In genomic region chr13:106700007-106700950, GRCh38 we compare ENCODE assay signal across 17 cellular contexts.
DNase-seq lines count a peak whose midpoint lies in the region; ATAC-seq and TF ChIP-seq lines count a peak whose summit lies in the region.
"Had no signal": no experiment of that assay in that cellular context is flagged by ENCODE, and none has a peak within 500 bp of the region (broad histone marks: within the 10 kb centered on the region; RNA-seq: fewer than 3 reads in every experiment).

No MANE protein-coding gene starts in this region.

- H3K9me2 ChIP-seq in GM23248 (ENCODE audit: insufficient read depth): no peaks in the 10 kb centered on the region
- H3K9me2 ChIP-seq in hepatocyte (replicated peaks; ENCODE audit: insufficient read depth): no peaks in the 10 kb centered on the region

- WGBS in GM23248 (ENCODE audit: low coverage in 1 of 2, low lambda C conversion rate in 2 of 2, missing lambda C conversion rate in 2 of 2), 2 experiments: 23 to 32% methylated on average over 12 of the region's 12 CpGs
- 71% methylated on average over 12 of the region's 12 CpGs for WGBS in hepatocyte (ENCODE audit: low lambda C conversion rate, missing lambda C conversion rate)

- H3K36me3 ChIP-seq in GM23248 (ENCODE audit: low read depth) (no peaks in the 10 kb centered on the region), hepatocyte (replicated peaks; ENCODE audit: insufficient read depth, low read depth) (no peaks in the 10 kb centered on the region)
- H3K36me3 ChIP-seq: HAP-1, Peyer's patch had no signal

- H3K27me3 ChIP-seq in GM23248 (replicated peaks; ENCODE audit: insufficient read depth) (no peaks in the 10 kb centered on the region), hepatocyte (no peaks in the 10 kb centered on the region), foreskin keratinocyte (no peaks in the 10 kb centered on the region)
- H3K27me3 ChIP-seq: Peyer's patch had no signal

- no peak overlapping the region for H2AFZ ChIP-seq in GM23248
- no peak overlapping the region for H2AFZ ChIP-seq in hepatocyte

- H3K4me1 ChIP-seq in GM23248 (ENCODE audit: insufficient read depth) (no peaks in the 10 kb centered on the region), hepatocyte (ENCODE audit: insufficient read depth) (no peaks in the 10 kb centered on the region), foreskin keratinocyte (no peaks in the 10 kb centered on the region)
- H3K4me1 ChIP-seq: HAP-1, Peyer's patch had no signal

- in situ Hi-C loops in GM23248 (cut with MboI): no loop called here

- TF ChIP-seq CTCF in VCaP (conservative IDR thresholded peaks at IDR 0.05) (no peak), hepatocyte (IDR thresholded peaks at IDR 0.05; ENCODE audit: poor library complexity) (no peak), foreskin keratinocyte (conservative IDR thresholded peaks at IDR 0.05) (no peak)

- H3K4me3 ChIP-seq in GM23248: no peak overlapping the region
- no peak overlapping the region for H3K4me3 ChIP-seq in hepatocyte
- H3K4me3 ChIP-seq: HAP-1, Peyer's patch had no signal

- no peaks in the 10 kb centered on the region for H3K79me2 ChIP-seq in GM23248 (ENCODE audit: insufficient read depth)
- no peaks in the 10 kb centered on the region for H3K79me2 ChIP-seq in hepatocyte

- H4K20me1 ChIP-seq in GM23248 (ENCODE audit: insufficient read depth) (no peaks in the 10 kb centered on the region), hepatocyte (ENCODE audit: insufficient read depth, poor library complexity, severe bottlenecking) (no peaks in the 10 kb centered on the region)

- H3K4me2 ChIP-seq in GM23248 (ENCODE audit: unreplicated experiment): no peak overlapping the region
- no peak overlapping the region for H3K4me2 ChIP-seq in hepatocyte
- H3K4me2 ChIP-seq: KMS-11 had no signal

- H3K9ac ChIP-seq in GM23248: no peak overlapping the region
- H3K9ac ChIP-seq: KMS-11 had no signal

- no peaks in the 10 kb centered on the region for H3F3A ChIP-seq in GM23248 (ENCODE audit: insufficient read depth)

- H3K27ac ChIP-seq in GM23248 (no peak overlapping the region), VCaP (peak overlapping the region; percentile 94), hepatocyte (peak overlapping the region; percentile 32), foreskin keratinocyte (no peak overlapping the region)
- H3K27ac ChIP-seq: KMS-11, Peyer's patch had no signal

- H3K9me3 ChIP-seq in GM23248 (ENCODE audit: low read depth) (no peaks in the 10 kb centered on the region), hepatocyte (ENCODE audit: low read depth) (no peaks in the 10 kb centered on the region)
- H3K9me3 ChIP-seq: HAP-1, Peyer's patch had no signal

- DNase-seq in AG08395 (ENCODE audit: low spot score): peak; percentile 25
- DNase-seq in GM23248: peak; percentile 8
- DNase-seq in hepatocyte (ENCODE audit: low spot score): no peak
- no peak for DNase-seq in stimulated activated naive CD4-positive, alpha-beta T cell treated with Interleukin-2 at 50 U/mL for 16 hours (lab: John Stamatoyannopoulos, UW)
- DNase-seq in foreskin keratinocyte: no peak
- DNase-seq: ACHN, DMS 273 treated with DMSO at 0.1 percent for 48 hours, NCI-H187 treated with DMSO at 0.1 percent for 48 hours, NCI-H510A, NCI-H82, Peyer's patch, SHP77 had no signal

- ATAC-seq in activated CD4-positive, CD25-positive, alpha-beta regulatory T cell treated with anti-CD3 and anti-CD28 coated beads, Interleukin-2, amount 50 U/mL, for 24 hours: no peak
- ATAC-seq in foreskin keratinocyte: no peak
- ATAC-seq: SK-N-SH treated with all-trans-retinoic acid at 6 μM for 48 hours had no signal

Comparison
In these comparisons a context has a peak if more than half of its experiments do, and no peak if none do; other contexts are left out.
1. DNase-seq: peak in AG08395 (single experiment) and GM23248 (single experiment); none in hepatocyte (single experiment), stimulated activated naive CD4-positive, alpha-beta T cell treated with Interleukin-2 at 50 U/mL for 16 hours (single experiment) and foreskin keratinocyte (0 of 2).
2. H3K27ac ChIP-seq: peak in VCaP (single experiment) and hepatocyte (single experiment); none in GM23248 (single experiment) and foreskin keratinocyte (single experiment).